ENCODE assay signal across 8 cellular contexts in the genomic region with DNA sequence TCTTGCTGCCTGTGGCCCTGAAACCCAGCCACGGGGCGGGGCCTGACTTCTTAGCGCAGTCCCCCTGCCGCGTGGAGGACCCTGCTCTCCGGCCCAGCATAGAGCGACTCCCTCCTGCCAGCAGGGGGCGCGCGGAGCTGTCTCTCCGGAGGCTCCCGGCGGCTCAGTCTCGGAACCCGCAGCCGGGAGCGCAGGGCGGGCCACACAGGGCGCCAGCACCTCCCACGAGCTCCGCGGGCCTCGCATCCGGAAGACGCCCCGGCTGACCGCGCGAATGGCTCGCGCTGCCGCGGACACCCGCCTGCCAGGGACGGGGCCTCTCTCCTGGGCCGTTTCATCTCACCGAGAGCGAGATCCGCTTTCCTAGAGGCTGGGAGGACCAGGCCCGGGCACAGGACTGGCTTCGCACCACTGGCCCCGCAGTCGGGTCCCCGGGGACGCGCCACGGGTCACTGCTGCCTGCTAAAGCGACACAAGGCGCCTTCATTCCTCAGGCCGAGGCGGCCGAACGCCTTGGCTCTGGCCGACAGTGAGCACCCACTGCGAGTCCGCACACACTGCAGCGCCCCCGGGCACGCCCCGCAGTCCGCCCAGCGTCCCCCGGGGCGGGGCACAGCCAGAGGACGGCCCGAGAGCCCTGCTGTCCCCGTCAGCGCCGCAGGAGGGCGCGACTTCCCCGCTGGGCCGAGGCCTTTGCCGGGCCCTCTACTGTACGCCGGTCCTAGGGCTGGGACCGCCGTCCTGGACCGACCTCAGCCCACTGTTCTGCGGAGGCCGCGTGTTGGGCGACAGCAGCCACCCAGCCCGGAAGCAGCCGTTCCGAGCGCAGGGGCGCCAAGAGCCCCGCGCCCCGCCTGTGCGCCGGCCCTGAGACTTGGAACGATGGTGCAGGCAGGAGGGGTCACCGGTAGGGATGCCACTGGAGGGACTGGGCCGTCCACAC. TPM values are rescaled to one million over a fixed set of nuclear protein-coding genes. Genes with fewer than 3 reads are reported as not detected.
DNase-seq lines count a peak whose midpoint lies in the region; ATAC-seq and TF ChIP-seq lines count a peak whose summit lies in the region.

No MANE protein-coding gene starts in this region.

- H4K8ac ChIP-seq in IMR-90 (ENCODE audit: low read depth in 2 of 2, low read length in 2 of 2): peak overlapping the region; percentile 33 to 74; a peak in 2 of 4 replicates

- in situ Hi-C loops in IMR-90 (cut with MboI; ENCODE audit: low sequenced_read_pairs): no loop called here
- in situ Hi-C loops in Panc1 (cut with HindIII; ENCODE audit: low pct_unique_long_range_greater_than_20kb, low sequenced_read_pairs): no loop called here

- 3% methylated on average over 26 of the region's 96 CpGs; no CpG with 5 or more reads in 1 of the 2 experiments for WGBS in IMR-90 (ENCODE audit: extremely low coverage in 2 of 2, insufficient read length in 1 of 2), 2 experiments

- no peak overlapping the region for H2BK15ac ChIP-seq in IMR-90 (ENCODE audit: low read depth, low read length)

- H3K79me2 ChIP-seq in DND-41 (ENCODE audit: insufficient read depth, low read length): no peaks in the 10 kb centered on the region

- no peak overlapping the region for H4K5ac ChIP-seq in IMR-90 (ENCODE audit: low read depth, low read length)

- H3K79me1 ChIP-seq in IMR-90 (ENCODE audit: low read depth in 1 of 2, low read length in 2 of 2): no peaks in the 10 kb centered on the region

- peak overlapping the region; percentile 73 for H3K4me3 Mint-ChIP-seq in activated T-helper 1 cell treated with anti-CD3 and anti-CD28 coated beads, Interleukin-12 subunit alpha, Interleukin-12 subunit beta, Interleukin-2, Interleukin-4 antibody, amounts not matched to agents 30 ng/mL and 10 ng/mL and 1 ng/mL, durations not matched to agents 14 hours and 24 hours and 36 hours
- H3K4me3 Mint-ChIP-seq in nephron: peak overlapping the region; percentile 77 to 82 (median 81)

- H3K27me3 ChIP-seq in DND-41 (ENCODE audit: insufficient read depth, low read length, poor library complexity) (peaks cover 8% of the 10 kb centered on the region), IMR-90 (ENCODE audit: control insufficient read depth, insufficient read depth, low read length) (no peaks in the 10 kb centered on the region; the same call in 1 of the 2 replicates), Panc1 (ENCODE audit: control insufficient read depth, insufficient read depth, low read length) (no peaks in the 10 kb centered on the region)

- H2AFZ ChIP-seq in DND-41 (ENCODE audit: low read depth, low read length) (peak overlapping the region; percentile 98), IMR-90 (replicated peaks; ENCODE audit: low read length, poor library complexity) (peak overlapping the region; percentile 99)

- H3K9me3 Mint-ChIP-seq in activated T-helper 1 cell treated with anti-CD3 and anti-CD28 coated beads, Interleukin-12 subunit alpha, Interleukin-12 subunit beta, Interleukin-2, Interleukin-4 antibody, amounts not matched to agents 30 ng/mL and 10 ng/mL and 1 ng/mL, durations not matched to agents 14 hours and 24 hours and 36 hours: no peaks in the 10 kb centered on the region
- no peaks in the 10 kb centered on the region for H3K9me3 Mint-ChIP-seq in nephron

- no peak for TF ChIP-seq POLR2A in IMR-90 (IDR thresholded peaks at IDR 0.05; ENCODE audit: low read depth, low read length)

- ATAC-seq in DND-41 (ENCODE audit: insufficient read depth, low read depth): peak; percentile 95
- ATAC-seq in GM21529 (IDR thresholded peaks at IDR 0.05; ENCODE audit: unreplicated experiment): peak; percentile 93
- peak; percentile 97 for ATAC-seq in IMR-90 (ENCODE audit: low read depth)
- ATAC-seq in Panc1: peak; percentile 98

- no peaks in the 10 kb centered on the region for H4K20me1 ChIP-seq in DND-41 (ENCODE audit: insufficient read depth, low read length)
- H4K20me1 ChIP-seq in IMR-90 (ENCODE audit: insufficient read depth, low read length): no peaks in the 10 kb centered on the region

- no peaks in the 10 kb centered on the region for H3K36me3 Mint-ChIP-seq in activated T-helper 1 cell treated with anti-CD3 and anti-CD28 coated beads, Interleukin-12 subunit alpha, Interleukin-12 subunit beta, Interleukin-2, Interleukin-4 antibody, amounts not matched to agents 30 ng/mL and 10 ng/mL and 1 ng/mL, durations not matched to agents 14 hours and 24 hours and 36 hours (ENCODE audit: low read depth)
- no peaks in the 10 kb centered on the region for H3K36me3 Mint-ChIP-seq in nephron (ENCODE audit: low read depth)

- no peak overlapping the region; the same call in 1 of the 2 replicates for H2AK5ac ChIP-seq in IMR-90 (ENCODE audit: low read depth, low read length)

- peak; percentile 90 for DNase-seq in DND-41
- DNase-seq in IMR-90: peak; percentile 74
- DNase-seq in Panc1 (ENCODE audit: low read depth, low spot score): peak; percentile 27
- peak; percentile 89 for DNase-seq in activated T-helper 1 cell treated with anti-CD3 and anti-CD28 coated beads, Interleukin-12 subunit alpha, Interleukin-12 subunit beta, Interleukin-2, Interleukin-4 antibody, amounts not matched to agents 30 ng/mL and 10 ng/mL and 1 ng/mL, durations not matched to agents 14 hours and 24 hours and 36 hours (ENCODE audit: low spot score)
- DNase-seq in fibroblast of peridontal ligament (ENCODE audit: extremely low read depth): peak; percentile 67
- DNase-seq in stimulated activated naive CD4-positive, alpha-beta T cell treated with Interleukin-2 at 50 U/mL for 16 hours (lab: John Stamatoyannopoulos, UW): peak; percentile 91

- H3K4ac ChIP-seq in IMR-90 (ENCODE audit: low read depth, low read length): peak overlapping the region; percentile 60

- H3K27ac Mint-ChIP-seq in activated T-helper 1 cell treated with anti-CD3 and anti-CD28 coated beads, Interleukin-12 subunit alpha, Interleukin-12 subunit beta, Interleukin-2, Interleukin-4 antibody, amounts not matched to agents 30 ng/mL and 10 ng/mL and 1 ng/mL, durations not matched to agents 14 hours and 24 hours and 36 hours: no peak overlapping the region
- peak overlapping the region in 1 of 3 experiments; percentile 74 for H3K27ac Mint-ChIP-seq in nephron

- TF ChIP-seq CTCF in DND-41 (IDR thresholded peaks at IDR 0.05; ENCODE audit: borderline replicate concordance, extremely low read depth, low read length, poor library complexity, severe bottlenecking) (peak; percentile 92), IMR-90 (conservative IDR thresholded peaks at IDR 0.05; ENCODE audit: low read depth, low read length) (peak; percentile 93), Panc1 (IDR thresholded peaks at IDR 0.05) (peak; percentile 98), nephron (IDR thresholded peaks at IDR 0.05; ENCODE audit: unreplicated experiment in 3 of 3) (peak; percentile 68 to 79 (median 75))

- no TSS peak for BruUV-seq in IMR-90 (replicated peaks; lab: Mats Ljungman, UMichigan)
- BruUV-seq in Panc1 (replicated peaks; lab: Mats Ljungman, UMichigan): no TSS peak

- no peak overlapping the region for H3K14ac ChIP-seq in IMR-90 (replicated peaks; ENCODE audit: low read depth, low read length)

- H3K56ac ChIP-seq in IMR-90 (ENCODE audit: extremely low read depth, insufficient read depth, low read length): no peak overlapping the region; the same call in 1 of the 2 replicates

- H3K9me1 ChIP-seq in IMR-90 (ENCODE audit: insufficient read depth, low read length): no peaks in the 10 kb centered on the region

- peak overlapping the region; percentile 40; the same call in 1 of the 2 replicates for H2BK120ac ChIP-seq in IMR-90 (ENCODE audit: low read depth, low read length)

- dilution Hi-C loops in IMR-90 (cut with HindIII; ENCODE audit: low sequenced_read_pairs, unreplicated experiment): no loop called here

- peaks cover 24% of the 10 kb centered on the region for H3K27me3 Mint-ChIP-seq in activated T-helper 1 cell treated with anti-CD3 and anti-CD28 coated beads, Interleukin-12 subunit alpha, Interleukin-12 subunit beta, Interleukin-2, Interleukin-4 antibody, amounts not matched to agents 30 ng/mL and 10 ng/mL and 1 ng/mL, durations not matched to agents 14 hours and 24 hours and 36 hours (ENCODE audit: insufficient read depth)
- H3K27me3 Mint-ChIP-seq in nephron (ENCODE audit: low read depth): peaks cover 26% of the 10 kb centered on the region

- H2BK5ac ChIP-seq in IMR-90 (ENCODE audit: low read depth, low read length, poor library complexity, severe bottlenecking): peak overlapping the region; percentile 31

- no peaks in the 10 kb centered on the region for H3K4me1 Mint-ChIP-seq in activated T-helper 1 cell treated with anti-CD3 and anti-CD28 coated beads, Interleukin-12 subunit alpha, Interleukin-12 subunit beta, Interleukin-2, Interleukin-4 antibody, amounts not matched to agents 30 ng/mL and 10 ng/mL and 1 ng/mL, durations not matched to agents 14 hours and 24 hours and 36 hours (ENCODE audit: low read depth)
- peaks cover 4% of the 10 kb centered on the region for H3K4me1 Mint-ChIP-seq in nephron

- POLR2A ChIA-PET in IMR-90 (lab: Charles Lee; ENCODE audit: unreplicated experiment) (no interaction called here), Panc1 (lab: Charles Lee) (no interaction called here)

- intact Hi-C loops in IMR-90 (cut with micrococcal nuclease): loop anchor here (1.0 to 10.0 kb wide), 5 partner anchors 76 to 537 kb away; a partner anchor contains a TSS
- intact Hi-C loops in Panc1 (cut with micrococcal nuclease; ENCODE audit: unreplicated experiment): loop anchor here (1.0 kb wide), 2 partner anchors 76 to 123 kb away; no protein-coding TSS in a partner anchor
- intact Hi-C loops in activated T-helper 1 cell treated with anti-CD3 and anti-CD28 coated beads, Interleukin-12 subunit alpha, Interleukin-12 subunit beta, Interleukin-2, Interleukin-4 antibody, amounts not matched to agents 30 ng/mL and 10 ng/mL and 1 ng/mL, durations not matched to agents 14 hours and 24 hours and 36 hours (cut with micrococcal nuclease): loop anchor here (1.0 to 5.0 kb wide), 8 partner anchors 27 to 875 kb away; a partner anchor contains a TSS

- CTCF ChIA-PET in IMR-90 (lab: Yijun Ruan, JAX) (interaction anchor here (0.6 to 1.8 kb wide), 15 partner anchors 18 to 837 kb away, joined by 3 to 18 read pairs (median 3); no protein-coding TSS in a partner anchor), Panc1 (lab: Charles Lee) (interaction anchor here (0.5 to 1.5 kb wide), 9 partner anchors 72 to 257 kb away, joined by 3 to 12 read pairs (median 5); no protein-coding TSS in a partner anchor)

- peaks cover 18% of the 10 kb centered on the region for H3K4me1 ChIP-seq in DND-41 (ENCODE audit: insufficient read depth, low read length)
- H3K4me1 ChIP-seq in IMR-90 (ENCODE audit: control insufficient read depth, insufficient read depth, low read length): no peaks in the 10 kb centered on the region
- no peaks in the 10 kb centered on the region for H3K4me1 ChIP-seq in Panc1 (ENCODE audit: control insufficient read depth, insufficient read depth, low read length)

- peak; percentile 91 for TF ChIP-seq RAD21 in IMR-90 (IDR thresholded peaks at IDR 0.05; ENCODE audit: low read length)

- H3K4me3 ChIP-seq in DND-41 (ENCODE audit: low read depth in 1 of 2, low read length in 2 of 2): peak overlapping the region; percentile 63 to 88
- peak overlapping the region; percentile 60 for H3K4me3 ChIP-seq in IMR-90 (ENCODE audit: insufficient read depth, low read depth, low read length)
- H3K4me3 ChIP-seq in Panc1 (ENCODE audit: low read depth in 2 of 2, low read length in 2 of 2): peak overlapping the region; percentile 77 to 78

- no peak overlapping the region for H2BK20ac ChIP-seq in IMR-90 (ENCODE audit: low read depth, low read length)

- H3K36me3 ChIP-seq in DND-41 (ENCODE audit: insufficient read depth, low read length) (no peaks in the 10 kb centered on the region), IMR-90 (ENCODE audit: control insufficient read depth, insufficient read depth, low read length) (no peaks in the 10 kb centered on the region), Panc1 (ENCODE audit: control insufficient read depth, insufficient read depth, low read length) (no peaks in the 10 kb centered on the region)

- H4K91ac ChIP-seq in IMR-90 (ENCODE audit: insufficient read depth, low read depth, low read length): peak overlapping the region; percentile 18; the same call in 1 of the 2 replicates

- H3K9me3 ChIP-seq in DND-41 (ENCODE audit: insufficient read depth, low read length, severe bottlenecking): no peaks in the 10 kb centered on the region
- no peaks in the 10 kb centered on the region for H3K9me3 ChIP-seq in IMR-90 (ENCODE audit: control insufficient read depth, insufficient read depth, low read length)
- H3K9me3 ChIP-seq in Panc1 (ENCODE audit: control insufficient read depth, insufficient read depth, low read depth, low read length): no peaks in the 10 kb centered on the region

- peak overlapping the region; percentile 68 for H2AK9ac ChIP-seq in IMR-90 (replicated peaks; ENCODE audit: low read depth, low read length, poor library complexity)

- peak overlapping the region; percentile 70 for H3K27ac ChIP-seq in DND-41 (ENCODE audit: low read length)
- peak overlapping the region; percentile 48 for H3K27ac ChIP-seq in IMR-90 (ENCODE audit: insufficient read depth, low read length)
- peak overlapping the region; percentile 68 for H3K27ac ChIP-seq in Panc1 (ENCODE audit: low read length)

- peak overlapping the region; percentile 100 for H3K4me2 ChIP-seq in DND-41 (ENCODE audit: insufficient read depth, low read length)
- peak overlapping the region; percentile 67 for H3K4me2 ChIP-seq in IMR-90 (ENCODE audit: low read depth, low read length)

- H3K9ac ChIP-seq in DND-41 (ENCODE audit: low read depth, low read length) (peak overlapping the region; percentile 86), IMR-90 (ENCODE audit: low read depth, low read length) (peak overlapping the region; percentile 62)

- H3K18ac ChIP-seq in IMR-90 (ENCODE audit: low read depth, low read length): no peak overlapping the region; the same call in 1 of the 2 replicates

- no peak overlapping the region for H3K23ac ChIP-seq in IMR-90 (ENCODE audit: low read depth, low read length)

RNA-seq across cellular contexts. Expression of a gene that starts 39.0 kb away (rescaled TPM):
- total RNA-seq in IMR-90 (2012; rRNA removed) (2.7 and 3.3 TPM in 2 replicates), Panc1 (2021; ENCODE audit: unreplicated experiment) (0.80 TPM)
- polyA plus RNA-seq in IMR-90 (2012; rRNA removed): 5.0 and 6.5 TPM in 2 replicates
- polyA plus RNA-seq in IMR-90 (2012; cell fraction: cytosol; rRNA removed): 1.7 and 5.6 TPM in 2 replicates
- polyA plus RNA-seq in IMR-90 (2012; cell fraction: nucleus; rRNA removed; ENCODE audit: low replicate concordance): 19.3 and 36.1 TPM in 2 replicates
- 1.5 TPM for polyA plus RNA-seq in Panc1 (2012; ENCODE audit: insufficient read length)
- total RNA-seq in activated T-helper 1 cell treated with anti-CD3 and anti-CD28 coated beads, Interleukin-12 subunit alpha, Interleukin-12 subunit beta, Interleukin-2, Interleukin-4 antibody, amounts not matched to agents 30 ng/mL and 10 ng/mL and 1 ng/mL, durations not matched to agents 14 hours and 24 hours and 36 hours: 0.05 and 0.10 TPM in 2 replicates

RNA-seq across cellular contexts. Expression of a gene that starts 42.4 kb away (rescaled TPM):
- total RNA-seq in IMR-90 (2012; rRNA removed): not detected in 2 replicates
- polyA plus RNA-seq in IMR-90 (2012; rRNA removed): not detected in 2 replicates
- polyA plus RNA-seq in IMR-90 (2012; cell fraction: cytosol; rRNA removed): not detected in 2 replicates
- not detected in 2 replicates for polyA plus RNA-seq in IMR-90 (2012; cell fraction: nucleus; rRNA removed; ENCODE audit: low replicate concordance)
- total RNA-seq in Panc1 (2021; ENCODE audit: unreplicated experiment): not detected
- polyA plus RNA-seq in Panc1 (2012; ENCODE audit: insufficient read length): not detected
- total RNA-seq in activated T-helper 1 cell treated with anti-CD3 and anti-CD28 coated beads, Interleukin-12 subunit alpha, Interleukin-12 subunit beta, Interleukin-2, Interleukin-4 antibody, amounts not matched to agents 30 ng/mL and 10 ng/mL and 1 ng/mL, durations not matched to agents 14 hours and 24 hours and 36 hours: not detected in 2 replicates

Comparison
In these comparisons a context has a peak if more than half of its experiments do, and no peak if none do; other contexts are left out.
1. Peak in every context shown above with its lines: DNase-seq, ATAC-seq, H3K4me3 ChIP-seq and H3K27ac ChIP-seq.
2. DNase-seq: peak in every context shown above with its lines; median percentile 91 in stimulated activated naive CD4-positive, alpha-beta T cell treated with Interleukin-2 at 50 U/mL for 16 hours; 90 in DND-41; 89 in activated T-helper 1 cell treated with anti-CD3 and anti-CD28 coated beads, Interleukin-12 subunit alpha, Interleukin-12 subunit beta, Interleukin-2, Interleukin-4 antibody, amounts not matched to agents 30 ng/mL and 10 ng/mL and 1 ng/mL, durations not matched to agents 14 hours and 24 hours and 36 hours; 74 in IMR-90; 67 in fibroblast of peridontal ligament; 27 in Panc1.